In the genomic region with DNA sequence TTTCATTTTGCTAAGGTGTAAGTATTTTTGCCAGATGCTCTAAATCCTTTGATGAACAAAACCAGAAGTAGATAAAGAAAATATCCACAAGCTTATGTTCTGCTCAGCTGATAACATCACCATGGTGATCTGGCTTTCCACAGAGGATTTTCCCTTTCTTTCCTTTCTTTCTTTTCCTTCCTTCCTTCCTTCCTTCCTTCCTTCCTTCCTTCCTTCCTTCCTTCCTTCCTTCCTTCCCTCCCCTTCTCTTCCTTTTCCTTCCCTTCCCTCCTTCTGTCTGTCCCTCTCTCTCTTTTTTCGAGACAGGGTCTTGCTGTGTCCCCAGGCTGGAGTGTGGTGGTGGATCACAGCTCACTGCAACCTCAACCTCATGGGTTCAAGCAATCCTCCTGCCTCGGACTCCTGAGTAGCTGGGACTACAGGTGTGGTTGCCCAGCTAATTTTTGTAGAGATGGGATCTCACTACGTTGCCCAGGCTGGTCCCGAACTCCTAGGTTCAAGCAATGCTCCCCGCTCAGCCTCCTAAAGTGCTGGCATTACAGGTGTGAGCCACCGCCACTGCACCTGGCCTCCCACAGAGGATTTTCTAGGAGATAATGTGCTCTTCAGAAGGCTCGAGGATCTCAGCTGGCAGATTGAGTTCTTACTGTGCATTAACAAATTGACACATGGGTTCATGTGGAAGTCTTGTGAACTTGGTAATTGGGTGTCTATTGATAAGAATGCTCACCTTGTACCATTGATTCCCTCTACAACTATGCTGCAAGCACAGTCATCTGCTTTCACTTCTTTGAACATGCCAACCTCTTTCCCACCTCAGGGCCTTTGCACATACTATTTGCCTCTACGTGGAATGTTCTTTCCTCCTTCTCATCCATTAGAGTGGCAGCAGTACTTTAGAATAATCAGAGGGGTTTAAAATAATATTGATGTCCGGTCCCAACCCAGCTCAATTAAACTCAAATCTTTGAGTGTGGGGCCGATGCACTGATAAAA, we compare ENCODE assay signal across 1 cellular context.
TF ChIP-seq lines count a peak whose summit lies in the region.

No MANE protein-coding gene starts in this region.

TF ChIP-seq in IMR-90, 13 proteins besides CTCF, POLR2A, EP300 and RAD21:
- TF ChIP-seq MXI1 (IDR thresholded peaks at IDR 0.05; ENCODE audit: borderline replicate concordance, low read depth, low read length) (no peak), BHLHE40 (IDR thresholded peaks at IDR 0.05; ENCODE audit: low read depth, low read length) (no peak), SMC3 (IDR thresholded peaks at IDR 0.05; ENCODE audit: low read depth, low read length) (no peak), FOS (IDR thresholded peaks at IDR 0.05; ENCODE audit: low read depth, low read length) (no peak), RFX5 (IDR thresholded peaks at IDR 0.05; ENCODE audit: low read depth, low read length) (no peak), NFE2L2 (IDR thresholded peaks at IDR 0.05; ENCODE audit: low read depth, low read length) (no peak), MAZ (IDR thresholded peaks at IDR 0.05; ENCODE audit: borderline replicate concordance, low read depth, low read length) (no peak), CHD1 (IDR thresholded peaks at IDR 0.05; ENCODE audit: low read depth, low read length) (no peak), RCOR1 (IDR thresholded peaks at IDR 0.05; ENCODE audit: insufficient replicate concordance, low read length) (no peak), MAFK (IDR thresholded peaks at IDR 0.05; ENCODE audit: low read depth, low read length) (no peak), CEBPB (IDR thresholded peaks at IDR 0.05; ENCODE audit: low read depth, low read length) (no peak)
- TF ChIP-seq, protein P1, sequence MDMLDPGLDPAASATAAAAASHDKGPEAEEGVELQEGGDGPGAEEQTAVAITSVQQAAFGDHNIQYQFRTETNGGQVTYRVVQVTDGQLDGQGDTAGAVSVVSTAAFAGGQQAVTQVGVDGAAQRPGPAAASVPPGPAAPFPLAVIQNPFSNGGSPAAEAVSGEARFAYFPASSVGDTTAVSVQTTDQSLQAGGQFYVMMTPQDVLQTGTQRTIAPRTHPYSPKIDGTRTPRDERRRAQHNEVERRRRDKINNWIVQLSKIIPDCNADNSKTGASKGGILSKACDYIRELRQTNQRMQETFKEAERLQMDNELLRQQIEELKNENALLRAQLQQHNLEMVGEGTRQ (IDR thresholded peaks at IDR 0.05; ENCODE audit: low read depth, low read length): no peak
- TF ChIP-seq, protein P2, sequence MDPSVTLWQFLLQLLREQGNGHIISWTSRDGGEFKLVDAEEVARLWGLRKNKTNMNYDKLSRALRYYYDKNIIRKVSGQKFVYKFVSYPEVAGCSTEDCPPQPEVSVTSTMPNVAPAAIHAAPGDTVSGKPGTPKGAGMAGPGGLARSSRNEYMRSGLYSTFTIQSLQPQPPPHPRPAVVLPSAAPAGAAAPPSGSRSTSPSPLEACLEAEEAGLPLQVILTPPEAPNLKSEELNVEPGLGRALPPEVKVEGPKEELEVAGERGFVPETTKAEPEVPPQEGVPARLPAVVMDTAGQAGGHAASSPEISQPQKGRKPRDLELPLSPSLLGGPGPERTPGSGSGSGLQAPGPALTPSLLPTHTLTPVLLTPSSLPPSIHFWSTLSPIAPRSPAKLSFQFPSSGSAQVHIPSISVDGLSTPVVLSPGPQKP (IDR thresholded peaks at IDR 0.05; ENCODE audit: borderline replicate concordance, low read depth, low read length): no peak
